ENCODE assay signal across 9 cellular contexts in the genomic region with DNA sequence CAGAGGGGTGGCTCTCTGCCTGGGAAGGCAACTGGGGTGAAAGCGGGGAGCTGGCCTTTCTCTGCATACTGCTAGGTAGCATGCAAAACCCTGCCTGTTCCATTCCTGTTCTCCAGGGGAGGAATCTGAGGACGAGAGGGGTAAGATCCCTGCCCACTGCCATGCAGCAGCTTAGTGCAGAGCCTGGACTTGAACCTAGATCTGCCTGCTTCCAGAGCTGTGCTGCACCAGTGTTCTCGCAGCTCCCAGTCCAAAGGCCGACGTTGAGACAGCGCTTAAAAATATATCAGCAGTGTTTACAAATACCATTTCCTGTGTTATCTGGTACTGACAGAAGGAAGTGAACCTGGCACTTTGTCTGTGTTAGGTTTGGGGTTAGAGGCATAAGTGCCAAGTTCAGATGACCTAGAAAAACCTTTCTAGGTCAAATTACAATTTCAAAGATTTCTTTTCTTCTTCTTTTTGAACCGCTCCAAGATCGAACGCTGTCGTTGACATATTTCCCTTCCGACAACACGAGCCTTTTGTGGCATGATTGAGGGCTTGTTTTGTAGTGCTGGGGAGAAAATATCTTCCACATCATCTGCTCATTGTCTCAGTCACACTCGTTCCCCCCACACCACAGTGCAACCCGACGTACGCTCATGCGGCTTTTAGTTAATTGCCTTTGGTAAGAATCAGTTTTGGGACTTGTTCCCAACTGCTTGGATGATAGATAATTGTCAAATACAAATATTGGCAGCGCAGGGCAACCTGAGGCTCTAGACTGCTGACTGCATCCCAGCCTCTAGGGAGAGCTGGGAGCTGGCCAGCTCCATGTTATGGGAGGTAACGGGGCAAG.
DNase-seq lines count a peak whose midpoint lies in the region; ATAC-seq lines count a peak whose summit lies in the region.
"Had no signal": no experiment of that assay in that cellular context is flagged by ENCODE, and none has a peak within 500 bp of the region (broad histone marks: within the 10 kb centered on the region; RNA-seq: fewer than 3 reads in every experiment).

No MANE protein-coding gene starts in this region.

- H3K4me3 Mint-ChIP-seq in activated naive CD4-positive, alpha-beta T cell treated with anti-CD3 and anti-CD28 coated beads, Interleukin-2, amount 50 U/mL, for 24 hours: peak overlapping the region; percentile 70
- H3K4me3 Mint-ChIP-seq in stimulated activated effector memory CD8-positive, alpha-beta T cell treated with anti-CD3 and anti-CD28 coated beads, Interleukin-12 subunit alpha, Interleukin-12 subunit beta, amount 100 ng/mL, for 72 hours: peak overlapping the region; percentile 48

- DNase-seq in activated naive CD4-positive, alpha-beta T cell (lab: John Stamatoyannopoulos, UW): no peak
- DNase-seq in NOMO-1 treated with DMSO at 0.1 percent for 48 hours (lab: John Stamatoyannopoulos, UW; ENCODE audit: unreplicated experiment) (peak; percentile 83), NCI-H1694 treated with DMSO at 0.1 percent for 48 hours (lab: John Stamatoyannopoulos, UW) (no peak)
- DNase-seq in effector CD8-positive, alpha-beta T cell (lab: John Stamatoyannopoulos, UW): peak; percentile 12
- no peak for DNase-seq in stimulated activated effector memory CD8-positive, alpha-beta T cell treated with anti-CD3 and anti-CD28 coated beads, Interleukin-12 subunit alpha, Interleukin-12 subunit beta, amount 100 ng/mL, for 72 hours (ENCODE audit: low spot score in 2 of 2)
- DNase-seq: right cardiac atrium had no signal

- H3K27me3 Mint-ChIP-seq in activated naive CD4-positive, alpha-beta T cell treated with anti-CD3 and anti-CD28 coated beads, Interleukin-2, amount 50 U/mL, for 24 hours: no peaks in the 10 kb centered on the region

- peaks cover 79% of the 10 kb centered on the region for H3K4me1 Mint-ChIP-seq in activated naive CD4-positive, alpha-beta T cell treated with anti-CD3 and anti-CD28 coated beads, Interleukin-2, amount 50 U/mL, for 24 hours
- H3K4me1 Mint-ChIP-seq in stimulated activated effector memory CD8-positive, alpha-beta T cell treated with anti-CD3 and anti-CD28 coated beads, Interleukin-12 subunit alpha, Interleukin-12 subunit beta, amount 100 ng/mL, for 72 hours: peaks cover 80% of the 10 kb centered on the region

- H3K27ac Mint-ChIP-seq in activated naive CD4-positive, alpha-beta T cell treated with anti-CD3 and anti-CD28 coated beads, Interleukin-2, amount 50 U/mL, for 24 hours: peak overlapping the region; percentile 26
- H3K27ac Mint-ChIP-seq in stimulated activated effector memory CD8-positive, alpha-beta T cell treated with anti-CD3 and anti-CD28 coated beads, Interleukin-12 subunit alpha, Interleukin-12 subunit beta, amount 100 ng/mL, for 72 hours: no peak overlapping the region

- H3K9me3 Mint-ChIP-seq in activated naive CD4-positive, alpha-beta T cell treated with anti-CD3 and anti-CD28 coated beads, Interleukin-2, amount 50 U/mL, for 24 hours: no peaks in the 10 kb centered on the region
- peaks cover 4% of the 10 kb centered on the region for H3K9me3 Mint-ChIP-seq in stimulated activated effector memory CD8-positive, alpha-beta T cell treated with anti-CD3 and anti-CD28 coated beads, Interleukin-12 subunit alpha, Interleukin-12 subunit beta, amount 100 ng/mL, for 72 hours

- peaks cover 6% of the 10 kb centered on the region for H3K36me3 Mint-ChIP-seq in activated naive CD4-positive, alpha-beta T cell treated with anti-CD3 and anti-CD28 coated beads, Interleukin-2, amount 50 U/mL, for 24 hours
- peaks cover 16% of the 10 kb centered on the region for H3K36me3 Mint-ChIP-seq in stimulated activated effector memory CD8-positive, alpha-beta T cell treated with anti-CD3 and anti-CD28 coated beads, Interleukin-12 subunit alpha, Interleukin-12 subunit beta, amount 100 ng/mL, for 72 hours

- ATAC-seq in stimulated activated effector memory CD8-positive, alpha-beta T cell treated with anti-CD3 and anti-CD28 coated beads, Interleukin-12 subunit alpha, Interleukin-12 subunit beta, amount 100 ng/mL, for 72 hours: peak; percentile 27
- ATAC-seq in HG02610 (IDR thresholded peaks at IDR 0.05; ENCODE audit: unreplicated experiment) (no peak), HG03457 (IDR thresholded peaks at IDR 0.05; ENCODE audit: unreplicated experiment) (no peak)

Comparison
In these comparisons a context has a peak if more than half of its experiments do, and no peak if none do; other contexts are left out.
1. DNase-seq: peak in NOMO-1 treated with DMSO at 0.1 percent for 48 hours (single experiment) and effector CD8-positive, alpha-beta T cell (single experiment); none in activated naive CD4-positive, alpha-beta T cell (0 of 4), stimulated activated effector memory CD8-positive, alpha-beta T cell treated with anti-CD3 and anti-CD28 coated beads, Interleukin-12 subunit alpha, Interleukin-12 subunit beta, amount 100 ng/mL, for 72 hours (0 of 2) and NCI-H1694 treated with DMSO at 0.1 percent for 48 hours (single experiment).